9 cellular contexts compared by ENCODE assay signal in the genomic region with DNA sequence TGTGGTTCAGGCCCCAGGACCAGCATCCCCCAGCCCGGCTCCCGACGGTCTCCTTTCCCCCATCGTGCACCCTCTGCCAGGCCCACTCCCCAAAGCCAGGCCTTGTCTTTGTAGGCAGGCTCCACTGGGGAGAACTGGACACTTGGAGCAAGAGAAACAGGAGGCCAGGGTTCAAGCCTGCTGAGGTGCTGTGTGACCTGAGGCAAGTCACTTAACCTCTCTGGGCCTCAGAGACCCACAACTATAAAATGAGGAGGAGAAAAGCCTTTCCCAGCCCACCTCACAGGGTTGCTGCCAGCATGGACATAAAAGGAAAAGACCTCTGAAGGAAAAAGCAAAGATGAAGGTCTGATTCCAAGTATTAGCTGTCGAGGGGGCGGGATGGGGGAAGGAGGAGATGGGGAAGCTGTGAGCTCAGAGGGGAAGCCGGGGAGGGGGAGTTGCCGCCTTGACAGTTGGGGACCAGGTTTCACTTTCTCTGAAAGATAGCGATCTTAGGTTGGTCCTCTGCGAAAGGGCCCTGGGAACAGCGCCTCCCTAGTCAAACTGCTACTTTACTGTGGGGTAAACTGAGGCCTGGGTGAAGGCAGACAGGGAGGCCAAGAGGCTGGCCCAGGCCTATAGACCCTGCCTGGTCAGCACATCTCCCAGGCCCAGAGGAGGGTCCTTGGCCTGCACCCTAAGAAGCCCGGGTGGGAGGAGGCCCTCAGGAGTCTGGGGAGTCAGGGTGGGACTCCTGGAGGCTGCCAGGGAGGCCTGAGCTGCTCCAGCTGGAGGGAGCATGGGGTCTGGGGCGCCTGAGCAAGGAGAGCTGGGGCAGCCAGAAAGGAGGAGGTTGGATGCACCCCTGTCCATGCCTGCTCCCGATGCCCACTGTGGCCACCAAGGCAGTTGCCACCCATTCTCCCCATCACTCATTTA. TPM values are rescaled to one million over a fixed set of nuclear protein-coding genes. Genes with fewer than 3 reads are reported as not detected.
A peak's percentile ranks its signal among the peaks of the same experiment; 100 is the strongest.
DNase-seq lines count a peak whose midpoint lies in the region; ATAC-seq and TF ChIP-seq lines count a peak whose summit lies in the region.
"Had no signal": no experiment of that assay in that cellular context is flagged by ENCODE, and none has a peak within 500 bp of the region (broad histone marks: within the 10 kb centered on the region; RNA-seq: fewer than 3 reads in every experiment).

No MANE protein-coding gene starts in this region.

- H2BK5ac ChIP-seq in neuronal stem cell (ENCODE audit: low read length) = no peak overlapping the region

- peaks cover 4% of the 10 kb centered on the region; the same call in 1 of the 2 replicates for H3K79me2 ChIP-seq in DOHH2 (ENCODE audit: control insufficient read depth, low read length)
- no peaks in the 10 kb centered on the region; the same call in 1 of the 2 replicates for H3K79me2 ChIP-seq in OCI-LY7 (ENCODE audit: insufficient read depth, low read depth, low read length)

- peak overlapping the region; percentile 95 to 98 for H3K27ac Mint-ChIP-seq in activated naive CD4-positive, alpha-beta T cell treated with anti-CD3 and anti-CD28 coated beads, Interleukin-2, amount 50 U/mL, for 72 hours

- H3K9me3 ChIP-seq in DOHH2 (ENCODE audit: control insufficient read depth, insufficient read depth, low read length) = no peaks in the 10 kb centered on the region
- no peaks in the 10 kb centered on the region for H3K9me3 ChIP-seq in OCI-LY7 (ENCODE audit: low read length)
- H3K9me3 ChIP-seq in neuronal stem cell (replicated peaks in 1 of 2; ENCODE audit: control insufficient read depth in 2 of 2, insufficient read depth in 1 of 2, low read depth in 1 of 2, low read length in 2 of 2) = no peaks in the 10 kb centered on the region

- no peak overlapping the region for H3K9ac ChIP-seq in neuronal stem cell (ENCODE audit: low read depth, low read length, poor library complexity)

- H3K79me1 ChIP-seq in neuronal stem cell (ENCODE audit: low read depth, low read length) = no peaks in the 10 kb centered on the region

- H4K20me1 ChIP-seq in DOHH2 (ENCODE audit: control insufficient read depth, insufficient read depth, low read depth, low read length) = no peaks in the 10 kb centered on the region
- H4K20me1 ChIP-seq in OCI-LY7 (ENCODE audit: insufficient read depth, low read length) = no peaks in the 10 kb centered on the region

- H3K4ac ChIP-seq in neuronal stem cell (ENCODE audit: low read length) = peak overlapping the region; percentile 29

- CTCF ChIA-PET in OCI-LY7 (lab: Charles Lee; ENCODE audit: unreplicated experiment) = no interaction called here

- ATAC-seq in activated naive CD4-positive, alpha-beta T cell treated with anti-CD3 and anti-CD28 coated beads, Interleukin-2, amount 50 U/mL, for 72 hours = peak in 1 of 2 donors; percentile 38
- ATAC-seq in GM21526 (IDR thresholded peaks at IDR 0.05; ENCODE audit: low FRiP score, unreplicated experiment) = no peak
- ATAC-seq in GM18517 (IDR thresholded peaks at IDR 0.05; ENCODE audit: unreplicated experiment) = no peak

- H2AFZ ChIP-seq in OCI-LY7 (ENCODE audit: low read length) (no peak overlapping the region), neuronal stem cell (ENCODE audit: low read length) (no peak overlapping the region)

- H3K27me3 ChIP-seq in DOHH2 (ENCODE audit: control insufficient read depth, low read length) = no peaks in the 10 kb centered on the region
- peaks cover 0 to 10% (median 0%) of the 10 kb centered on the region in 3 experiments for H3K27me3 ChIP-seq in neuronal stem cell (ENCODE audit: control insufficient read depth in 3 of 3, insufficient read depth in 3 of 3, low read depth in 1 of 3, low read length in 3 of 3)

- BruUV-seq in OCI-LY7 (replicated peaks; lab: Mats Ljungman, UMichigan) = no TSS peak

- peak overlapping the region; percentile 33 for H3K18ac ChIP-seq in neuronal stem cell (ENCODE audit: low read length)

- H3K4me2 ChIP-seq in DOHH2 (ENCODE audit: low read length) (peak overlapping the region; percentile 71), OCI-LY7 (ENCODE audit: low read length) (peak overlapping the region; percentile 89), neuronal stem cell (ENCODE audit: insufficient read depth, low read length, poor library complexity, severe bottlenecking) (no peak overlapping the region)

- H3K4me3 ChIP-seq in DOHH2 (ENCODE audit: low read length) = peak overlapping the region; percentile 81
- H3K4me3 ChIP-seq in OCI-LY7 (ENCODE audit: low read depth, low read length, poor library complexity, severe bottlenecking) = peak overlapping the region; percentile 75
- no peak overlapping the region for H3K4me3 ChIP-seq in neuronal stem cell (ENCODE audit: low read length in 2 of 2)

- intact Hi-C loops in OCI-LY7 (cut with micrococcal nuclease; ENCODE audit: unreplicated experiment) = no loop called here

- peak overlapping the region; percentile 5 for H3K14ac ChIP-seq in neuronal stem cell (ENCODE audit: low read length)

- H2BK15ac ChIP-seq in neuronal stem cell (ENCODE audit: low read length) = peak overlapping the region; percentile 9

- peaks cover 22 to 67% of the 10 kb centered on the region in 2 donors for H3K36me3 Mint-ChIP-seq in activated naive CD4-positive, alpha-beta T cell treated with anti-CD3 and anti-CD28 coated beads, Interleukin-2, amount 50 U/mL, for 72 hours

- H3K4me1 ChIP-seq in DOHH2 (ENCODE audit: control insufficient read depth, low read length) = peaks cover 30% of the 10 kb centered on the region
- peaks cover 20% of the 10 kb centered on the region for H3K4me1 ChIP-seq in OCI-LY7 (ENCODE audit: insufficient read depth, low read length, poor library complexity, severe bottlenecking)
- H3K4me1 ChIP-seq in neuronal stem cell (ENCODE audit: control insufficient read depth in 2 of 2, insufficient read depth in 1 of 2, low read depth in 1 of 2, low read length in 2 of 2) = peaks cover 1 to 5% of the 10 kb centered on the region in 2 donors

- no peaks in the 10 kb centered on the region for H3F3A ChIP-seq in DOHH2 (ENCODE audit: control insufficient read depth, insufficient read depth)

- POLR2A ChIA-PET in OCI-LY7 (lab: Charles Lee) = interaction anchor here (1.8 kb wide), 1 partner anchor 15 kb away, joined by 5 read pairs; no protein-coding TSS in a partner anchor

- H2BK12ac ChIP-seq in neuronal stem cell (ENCODE audit: low read length) = no peak overlapping the region

- H3K9me3 Mint-ChIP-seq in activated naive CD4-positive, alpha-beta T cell treated with anti-CD3 and anti-CD28 coated beads, Interleukin-2, amount 50 U/mL, for 72 hours = no peaks in the 10 kb centered on the region

- TF ChIP-seq CTCF in DOHH2 (IDR thresholded peaks at IDR 0.05; ENCODE audit: low read depth, low read length, poor library complexity, severe bottlenecking) (no peak), OCI-LY7 (conservative IDR thresholded peaks at IDR 0.05; ENCODE audit: low read length) (no peak)

- DNase-seq in OCI-LY7 (ENCODE audit: low spot score) (no peak), neuronal stem cell (ENCODE audit: low spot score) (no peak), SHP77 treated with DMSO at 0.1 percent for 48 hours (lab: John Stamatoyannopoulos, UW) (no peak), NCI-H2227 (lab: John Stamatoyannopoulos, UW; ENCODE audit: unreplicated experiment) (no peak)
- no peak for DNase-seq in activated naive CD4-positive, alpha-beta T cell treated with anti-CD3 and anti-CD28 coated beads, Interleukin-2, amount 50 U/mL, for 72 hours (ENCODE audit: low spot score in 2 of 2)
- DNase-seq: DMS53 had no signal

- no peak overlapping the region for H4K91ac ChIP-seq in neuronal stem cell (ENCODE audit: low read depth, low read length, poor library complexity)

- H2AK5ac ChIP-seq in neuronal stem cell (ENCODE audit: low read depth, low read length) = peak overlapping the region; percentile 66

- peak overlapping the region; percentile 46 for H3K23ac ChIP-seq in neuronal stem cell (ENCODE audit: low read depth, low read length, poor library complexity)

- no CpG with 5 or more reads among the region's 14 CpGs for WGBS in neuronal stem cell (ENCODE audit: extremely low coverage in 2 of 2, insufficient read length in 2 of 2, insufficient replicate concordance in 1 of 2), 2 donors

- H4K8ac ChIP-seq in neuronal stem cell (ENCODE audit: low read depth, low read length) = no peak overlapping the region

- H3K36me3 ChIP-seq in DOHH2 (ENCODE audit: control insufficient read depth, low read length) (no peaks in the 10 kb centered on the region), OCI-LY7 (ENCODE audit: insufficient read depth, low read length) (no peaks in the 10 kb centered on the region; the same call in 1 of the 2 replicates), neuronal stem cell (replicated peaks in 1 of 2; ENCODE audit: control insufficient read depth in 2 of 2, insufficient read depth in 2 of 2, low read length in 2 of 2) (no peaks in the 10 kb centered on the region)

- H3K27ac ChIP-seq in DOHH2 (ENCODE audit: low read depth, low read length) (no peak overlapping the region), OCI-LY7 (ENCODE audit: low read depth, low read length, poor library complexity, severe bottlenecking) (no peak overlapping the region), neuronal stem cell (replicated peaks; ENCODE audit: low read length) (no peak overlapping the region)

- no peak overlapping the region for H2BK120ac ChIP-seq in neuronal stem cell (ENCODE audit: low read depth, low read length)

- H3K9me2 ChIP-seq in DOHH2 (replicated peaks; ENCODE audit: control insufficient read depth, low read length) (no peaks in the 10 kb centered on the region), OCI-LY7 (ENCODE audit: insufficient read depth, low read length) (no peaks in the 10 kb centered on the region)

RNA-seq across cellular contexts. Expression of gene OSM, which starts 1.0 kb away (rescaled TPM):
- total RNA-seq in OCI-LY7 (2014; rRNA removed; shearing (Covaris generic)) = 0.18 TPM in 1 of 2 replicates, not detected in the other
- 0.79 and 0.91 TPM in 2 replicates for total RNA-seq in OCI-LY7 (2022)
- 10 to 100 TPM; 16.1 to 40.4 TPM for total RNA-seq in activated naive CD4-positive, alpha-beta T cell treated with anti-CD3 and anti-CD28 coated beads, Interleukin-2, amount 50 U/mL, for 72 hours
- 0.01 TPM for polyA plus RNA-seq in neuronal stem cell (2013, experiment 1 of 2)
- polyA plus RNA-seq in neuronal stem cell (2013, experiment 2 of 2) = 0.04 TPM

RNA-seq across cellular contexts. Expression of gene LIF, which starts 21.1 kb away (rescaled TPM):
- 0.06 TPM in 1 of 2 replicates, not detected in the other for total RNA-seq in OCI-LY7 (2014; rRNA removed; shearing (Covaris generic))
- total RNA-seq in OCI-LY7 (2022) = not detected in 2 replicates
- total RNA-seq in activated naive CD4-positive, alpha-beta T cell treated with anti-CD3 and anti-CD28 coated beads, Interleukin-2, amount 50 U/mL, for 72 hours = 100 to 1,000 TPM in 1 of 2 donors, 10 to 100 TPM in 1; 68.9 to 522 TPM
- 1.4 TPM for polyA plus RNA-seq in neuronal stem cell (2013, experiment 1 of 2)
- polyA plus RNA-seq in neuronal stem cell (2013, experiment 2 of 2) = 1.4 TPM

RNA-seq across cellular contexts. Expression of gene CASTOR1, which starts 21.7 kb away (rescaled TPM):
- 3.5 and 9.1 TPM in 2 replicates for total RNA-seq in OCI-LY7 (2014; rRNA removed; shearing (Covaris generic))
- total RNA-seq in OCI-LY7 (2022) = 4.3 and 4.5 TPM in 2 replicates
- 1 to 10 TPM; 6.3 to 7.5 TPM for total RNA-seq in activated naive CD4-positive, alpha-beta T cell treated with anti-CD3 and anti-CD28 coated beads, Interleukin-2, amount 50 U/mL, for 72 hours
- 13.2 TPM for polyA plus RNA-seq in neuronal stem cell (2013, experiment 1 of 2)
- 14.0 TPM for polyA plus RNA-seq in neuronal stem cell (2013, experiment 2 of 2)

RNA-seq across cellular contexts. Expression of gene TBC1D10A, which starts 59.1 kb away (rescaled TPM):
- total RNA-seq in OCI-LY7 (2014; rRNA removed; shearing (Covaris generic)) = 15.1 and 15.9 TPM in 2 replicates
- total RNA-seq in OCI-LY7 (2022) = 16.2 and 22.5 TPM in 2 replicates
- total RNA-seq in activated naive CD4-positive, alpha-beta T cell treated with anti-CD3 and anti-CD28 coated beads, Interleukin-2, amount 50 U/mL, for 72 hours = 10 to 100 TPM; 27.2 to 36.9 TPM
- 4.9 TPM for polyA plus RNA-seq in neuronal stem cell (2013, experiment 1 of 2)
- polyA plus RNA-seq in neuronal stem cell (2013, experiment 2 of 2) = 4.8 TPM

Comparison
In these comparisons a context has a peak if more than half of its experiments do, and no peak if none do; other contexts are left out.
1. H3K4me3 ChIP-seq: peak in DOHH2 (single experiment) and OCI-LY7 (single experiment); none in neuronal stem cell (0 of 2).
2. RNA of gene OSM, which starts 1.0 kb away (total RNA-seq): 16.1 to 40.4 TPM in activated naive CD4-positive, alpha-beta T cell treated with anti-CD3 and anti-CD28 coated beads, Interleukin-2, amount 50 U/mL, for 72 hours; 0.18 to 0.91 TPM in OCI-LY7; every median in the first group is over 4 times any median in the second.
3. RNA of gene LIF, which starts 21.1 kb away (total RNA-seq): 68.9 to 522 TPM in activated naive CD4-positive, alpha-beta T cell treated with anti-CD3 and anti-CD28 coated beads, Interleukin-2, amount 50 U/mL, for 72 hours; 0.06 TPM in OCI-LY7; every median in the first group is over 10 times any median in the second.